Comparison of ENCODE assay signal across 2 cellular contexts in genomic region chr7:135768467-135768866, GRCh38.
TF ChIP-seq lines count a peak whose summit lies in the region.

No MANE protein-coding gene starts in this region.

TF ChIP-seq in H1, 55 proteins besides CTCF, POLR2A, EP300 and RAD21:
- TF ChIP-seq USF2 (IDR thresholded peaks at IDR 0.05; ENCODE audit: low read length) (no peak), CBX8 (IDR thresholded peaks at IDR 0.05; ENCODE audit: borderline replicate concordance, low read depth, low read length) (no peak), SAP30 (IDR thresholded peaks at IDR 0.05; ENCODE audit: insufficient read depth, insufficient replicate concordance, low read length) (no peak), CREB1 (IDR thresholded peaks at IDR 0.05) (no peak), ATF2 (IDR thresholded peaks at IDR 0.05; ENCODE audit: low read length) (no peak)

TF ChIP-seq in neural cell, 6 proteins besides CTCF, POLR2A, EP300 and RAD21:
- TF ChIP-seq EZH2 (IDR thresholded peaks at IDR 0.05; ENCODE audit: borderline replicate concordance, insufficient read depth, low read length, poor library complexity, severe bottlenecking) (no peak), POLR2AphosphoS5 (IDR thresholded peaks at IDR 0.05) (peak; percentile 86), TAF1 (IDR thresholded peaks at IDR 0.05; ENCODE audit: low read depth) (no peak), MXI1 (conservative IDR thresholded peaks at IDR 0.05; ENCODE audit: poor library complexity, severe bottlenecking) (no peak), SMC3 (conservative IDR thresholded peaks at IDR 0.05; ENCODE audit: poor library complexity) (no peak)
- TF ChIP-seq, protein P1, sequence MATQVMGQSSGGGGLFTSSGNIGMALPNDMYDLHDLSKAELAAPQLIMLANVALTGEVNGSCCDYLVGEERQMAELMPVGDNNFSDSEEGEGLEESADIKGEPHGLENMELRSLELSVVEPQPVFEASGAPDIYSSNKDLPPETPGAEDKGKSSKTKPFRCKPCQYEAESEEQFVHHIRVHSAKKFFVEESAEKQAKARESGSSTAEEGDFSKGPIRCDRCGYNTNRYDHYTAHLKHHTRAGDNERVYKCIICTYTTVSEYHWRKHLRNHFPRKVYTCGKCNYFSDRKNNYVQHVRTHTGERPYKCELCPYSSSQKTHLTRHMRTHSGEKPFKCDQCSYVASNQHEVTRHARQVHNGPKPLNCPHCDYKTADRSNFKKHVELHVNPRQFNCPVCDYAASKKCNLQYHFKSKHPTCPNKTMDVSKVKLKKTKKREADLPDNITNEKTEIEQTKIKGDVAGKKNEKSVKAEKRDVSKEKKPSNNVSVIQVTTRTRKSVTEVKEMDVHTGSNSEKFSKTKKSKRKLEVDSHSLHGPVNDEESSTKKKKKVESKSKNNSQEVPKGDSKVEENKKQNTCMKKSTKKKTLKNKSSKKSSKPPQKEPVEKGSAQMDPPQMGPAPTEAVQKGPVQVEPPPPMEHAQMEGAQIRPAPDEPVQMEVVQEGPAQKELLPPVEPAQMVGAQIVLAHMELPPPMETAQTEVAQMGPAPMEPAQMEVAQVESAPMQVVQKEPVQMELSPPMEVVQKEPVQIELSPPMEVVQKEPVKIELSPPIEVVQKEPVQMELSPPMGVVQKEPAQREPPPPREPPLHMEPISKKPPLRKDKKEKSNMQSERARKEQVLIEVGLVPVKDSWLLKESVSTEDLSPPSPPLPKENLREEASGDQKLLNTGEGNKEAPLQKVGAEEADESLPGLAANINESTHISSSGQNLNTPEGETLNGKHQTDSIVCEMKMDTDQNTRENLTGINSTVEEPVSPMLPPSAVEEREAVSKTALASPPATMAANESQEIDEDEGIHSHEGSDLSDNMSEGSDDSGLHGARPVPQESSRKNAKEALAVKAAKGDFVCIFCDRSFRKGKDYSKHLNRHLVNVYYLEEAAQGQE (IDR thresholded peaks at IDR 0.05; ENCODE audit: borderline replicate concordance), result peak; percentile 95
